ENCODE assay signal across 9 cellular contexts in genomic region chr19:9498183-9498902, GRCh38. TPM values are rescaled to one million over a fixed set of nuclear protein-coding genes. Genes with fewer than 3 reads are reported as not detected.
A peak's percentile ranks its signal among the peaks of the same experiment; 100 is the strongest.
DNase-seq lines count a peak whose midpoint lies in the region; ATAC-seq and TF ChIP-seq lines count a peak whose summit lies in the region.
"Had no signal": no experiment of that assay in that cellular context is flagged by ENCODE, and none has a peak within 500 bp of the region (broad histone marks: within the 10 kb centered on the region; RNA-seq: fewer than 3 reads in every experiment).

Gene ZNF560 (minus strand): TSS chr19:9498616. CDS start chr19:9475313, 23,303 bp downstream.

- H3K27me3 Mint-ChIP-seq in CD14-positive monocyte (ENCODE audit: low read depth in 3 of 3): peaks cover 7 to 14% (median 13%) of the 10 kb centered on the region in 3 donors
- H3K27me3 Mint-ChIP-seq in activated naive CD4-positive, alpha-beta T cell treated with anti-CD3 and anti-CD28 coated beads, Interleukin-2, amount 10 ng/mL, durations not matched to agents 7 days and 5 days: peaks cover 11% of the 10 kb centered on the region

- peaks cover 33 to 89% (median 83%) of the 10 kb centered on the region in 7 donors for H3K9me3 Mint-ChIP-seq in CD14-positive monocyte
- peaks cover 36% of the 10 kb centered on the region for H3K9me3 Mint-ChIP-seq in activated naive CD4-positive, alpha-beta T cell treated with anti-CD3 and anti-CD28 coated beads, Interleukin-2, amount 10 ng/mL, durations not matched to agents 7 days and 5 days

- H3K4me3 Mint-ChIP-seq in CD14-positive monocyte: peak within 1 kb of the TSS; percentile 31 to 63
- H3K4me3 Mint-ChIP-seq in activated naive CD4-positive, alpha-beta T cell treated with anti-CD3 and anti-CD28 coated beads, Interleukin-2, amount 10 ng/mL, durations not matched to agents 7 days and 5 days: peak within 1 kb of the TSS; percentile 26

- DNase-seq in CD14-positive monocyte (ENCODE audit: low spot score) (no peak), HEK293T (ENCODE audit: extremely low spot score) (peak; percentile 12), iris pigment epithelial cell (ENCODE audit: low read depth) (peak; percentile 58), GM10248 (ENCODE audit: extremely low spot score) (no peak), NCI-H128 (lab: John Stamatoyannopoulos, UW; ENCODE audit: unreplicated experiment) (no peak)
- peak; percentile 38 for DNase-seq in activated naive CD4-positive, alpha-beta T cell treated with anti-CD3 and anti-CD28 coated beads, Interleukin-2, amount 10 ng/mL, durations not matched to agents 7 days and 5 days
- DNase-seq: posterior cingulate gyrus had no signal

- TF ChIP-seq CTCF in CD14-positive monocyte (IDR thresholded peaks at IDR 0.05) (no peak), GM10248 (IDR thresholded peaks at IDR 0.05; ENCODE audit: control extremely low read depth, extremely low read depth, low read depth, missing control alignments) (no peak)

- peaks cover 7% of the 10 kb centered on the region for H3K4me1 Mint-ChIP-seq in CD14-positive monocyte
- peaks cover 9% of the 10 kb centered on the region for H3K4me1 Mint-ChIP-seq in activated naive CD4-positive, alpha-beta T cell treated with anti-CD3 and anti-CD28 coated beads, Interleukin-2, amount 10 ng/mL, durations not matched to agents 7 days and 5 days

- CTCF ChIA-PET in HEK293T (lab: Yijun Ruan, JAX): no interaction called here
- CTCF ChIA-PET in activated naive CD4-positive, alpha-beta T cell treated with anti-CD3 and anti-CD28 coated beads, Interleukin-2, amount 10 ng/mL, durations not matched to agents 7 days and 5 days (lab: Charles Lee): interaction anchor here (0.6 kb wide), 1 partner anchor 387 kb away, joined by 3 read pairs; no protein-coding TSS in a partner anchor
- CTCF ChIA-PET in GM10248 (lab: Yijun Ruan, JAX): interaction anchor here (1.3 kb wide), 1 partner anchor 14 kb away, joined by 3 read pairs; no protein-coding TSS in a partner anchor

- H3K36me3 Mint-ChIP-seq in CD14-positive monocyte: peaks cover 0 to 8% of the 10 kb centered on the region in 2 donors
- H3K36me3 Mint-ChIP-seq in activated naive CD4-positive, alpha-beta T cell treated with anti-CD3 and anti-CD28 coated beads, Interleukin-2, amount 10 ng/mL, durations not matched to agents 7 days and 5 days: peaks cover 3% of the 10 kb centered on the region

- ATAC-seq in GM18907 (IDR thresholded peaks at IDR 0.05; ENCODE audit: unreplicated experiment) (no peak), GM21723 (IDR thresholded peaks at IDR 0.05; ENCODE audit: unreplicated experiment) (no peak)

- intact Hi-C loops in CD14-positive monocyte (cut with micrococcal nuclease): no loop called here

- no peak within 1 kb of the TSS for H3K27ac Mint-ChIP-seq in CD14-positive monocyte
- peak within 1 kb of the TSS; percentile 28 for H3K27ac Mint-ChIP-seq in activated naive CD4-positive, alpha-beta T cell treated with anti-CD3 and anti-CD28 coated beads, Interleukin-2, amount 10 ng/mL, durations not matched to agents 7 days and 5 days

- POLR2A ChIA-PET in HEK293T (lab: Yijun Ruan, JAX): no interaction called here
- POLR2A ChIA-PET in GM10248 (lab: Yijun Ruan, JAX): no interaction called here

TF ChIP-seq in HEK293T, 16 proteins besides CTCF, POLR2A, EP300 and RAD21:
- no peak for TF ChIP-seq BHLHE40 (IDR thresholded peaks at IDR 0.05; ENCODE audit: borderline replicate concordance)
- TF ChIP-seq ZNF384 (IDR thresholded peaks at IDR 0.05): no peak
- TF ChIP-seq FOXM1 (IDR thresholded peaks at IDR 0.05; ENCODE audit: borderline replicate concordance): no peak
- TF ChIP-seq ARNT (IDR thresholded peaks at IDR 0.05): no peak
- TF ChIP-seq ELF4 (IDR thresholded peaks at IDR 0.05): no peak
- no peak for TF ChIP-seq PKNOX1 (IDR thresholded peaks at IDR 0.05)
- TF ChIP-seq HDGF (IDR thresholded peaks at IDR 0.05; ENCODE audit: borderline replicate concordance): no peak
- no peak for TF ChIP-seq LEF1 (IDR thresholded peaks at IDR 0.05; ENCODE audit: borderline replicate concordance)

RNA-seq across cellular contexts. Expression of gene ZNF560, which starts in this region (rescaled TPM):
- not detected for polyA plus RNA-seq in CD14-positive monocyte

Comparison
In these comparisons a context has a peak if more than half of its experiments do, and no peak if none do; other contexts are left out.
1. DNase-seq: peak in HEK293T (single experiment), activated naive CD4-positive, alpha-beta T cell treated with anti-CD3 and anti-CD28 coated beads, Interleukin-2, amount 10 ng/mL, durations not matched to agents 7 days and 5 days (single experiment) and iris pigment epithelial cell (single experiment); none in CD14-positive monocyte (single experiment), GM10248 (single experiment) and NCI-H128 (single experiment).